17 cellular contexts compared by ENCODE assay signal in genomic region chr2:25512707-25513106, GRCh38.
DNase-seq lines count a peak whose midpoint lies in the region; ATAC-seq, FAIRE-seq and TF ChIP-seq lines count a peak whose summit lies in the region.
"Had no signal": no experiment of that assay in that cellular context is flagged by ENCODE, and none has a peak within 500 bp of the region (broad histone marks: within the 10 kb centered on the region; RNA-seq: fewer than 3 reads in every experiment).

No MANE protein-coding gene starts in this region.

- TF ChIP-seq CTCF in nephron (IDR thresholded peaks at IDR 0.05; ENCODE audit: unreplicated experiment in 3 of 3), result no peak
- TF ChIP-seq CTCF in GM10248 (IDR thresholded peaks at IDR 0.05; ENCODE audit: control extremely low read depth, extremely low read depth, low read depth, missing control alignments), result no peak

- H3K27ac Mint-ChIP-seq in dendritic cell treated with granulocyte-macrophage colony-stimulating factor and Interleukin-4, amounts not matched to agents 40 ng/mL and 50 ng/mL, for 4 days, result peak overlapping the region; percentile 69
- H3K27ac Mint-ChIP-seq in nephron, result peak overlapping the region; percentile 6 to 59 (median 13)
- H3K27ac Mint-ChIP-seq: activated CD8-positive, alpha-beta T cell treated with anti-CD3 and anti-CD28 coated beads for 36 hours; activated T-helper 2 cell treated with anti-CD3 and anti-CD28 coated beads, Interferon-gamma antibody, Interleukin-2, Interleukin-4, amounts not matched to agents 10 μg/mL and 5 μg/mL and 100 μg/mL, durations not matched to agents 14 hours and 24 hours and 36 hours had no signal

- no peak for TF ChIP-seq POLR2A in GM12892 (IDR thresholded peaks at IDR 0.05; ENCODE audit: low read depth, low read length)

- no peaks in the 10 kb centered on the region for H3K36me3 Mint-ChIP-seq in dendritic cell treated with granulocyte-macrophage colony-stimulating factor and Interleukin-4, amounts not matched to agents 40 ng/mL and 50 ng/mL, for 4 days (ENCODE audit: low read depth)
- H3K36me3 Mint-ChIP-seq in nephron (ENCODE audit: low read depth), result peaks cover 12% of the 10 kb centered on the region

- H3K27me3 Mint-ChIP-seq in dendritic cell treated with granulocyte-macrophage colony-stimulating factor and Interleukin-4, amounts not matched to agents 40 ng/mL and 50 ng/mL, for 4 days, result peaks cover 2% of the 10 kb centered on the region
- H3K27me3 Mint-ChIP-seq in nephron (ENCODE audit: low read depth), result peaks cover 4% of the 10 kb centered on the region
- H3K27me3 Mint-ChIP-seq: activated CD8-positive, alpha-beta T cell treated with anti-CD3 and anti-CD28 coated beads for 36 hours had no signal

- CTCF ChIA-PET in GM10248 (lab: Yijun Ruan, JAX), result interaction anchor here (1.0 to 3.0 kb wide), 5 partner anchors 12 to 170 kb away, joined by 3 to 7 read pairs (median 3); no protein-coding TSS in a partner anchor

- H3K4me1 Mint-ChIP-seq in dendritic cell treated with granulocyte-macrophage colony-stimulating factor and Interleukin-4, amounts not matched to agents 40 ng/mL and 50 ng/mL, for 4 days (ENCODE audit: low read depth), result peaks cover 33% of the 10 kb centered on the region
- peaks cover 15% of the 10 kb centered on the region for H3K4me1 Mint-ChIP-seq in nephron

- peak; percentile 57 for FAIRE-seq in GM12892 (lab: Jason Lieb, UNC)
- FAIRE-seq: kidney, TTC549 had no signal

- intact Hi-C loops in dendritic cell treated with granulocyte-macrophage colony-stimulating factor and Interleukin-4, amounts not matched to agents 40 ng/mL and 50 ng/mL, for 4 days (cut with micrococcal nuclease), result loop anchor here (10.0 kb wide), 1 partner anchor 138 kb away; no protein-coding TSS in a partner anchor

- POLR2A ChIA-PET in GM10248 (lab: Yijun Ruan, JAX), result no interaction called here

- H3K4me3 Mint-ChIP-seq in dendritic cell treated with granulocyte-macrophage colony-stimulating factor and Interleukin-4, amounts not matched to agents 40 ng/mL and 50 ng/mL, for 4 days, result no peak overlapping the region
- H3K4me3 Mint-ChIP-seq in nephron, result no peak overlapping the region
- H3K4me3 Mint-ChIP-seq: activated CD8-positive, alpha-beta T cell treated with anti-CD3 and anti-CD28 coated beads for 36 hours; H9 had no signal

- no peaks in the 10 kb centered on the region for H3K9me3 Mint-ChIP-seq in dendritic cell treated with granulocyte-macrophage colony-stimulating factor and Interleukin-4, amounts not matched to agents 40 ng/mL and 50 ng/mL, for 4 days
- peaks cover 2% of the 10 kb centered on the region for H3K9me3 Mint-ChIP-seq in nephron
- H3K9me3 Mint-ChIP-seq: activated CD8-positive, alpha-beta T cell treated with anti-CD3 and anti-CD28 coated beads for 36 hours; activated T-helper 2 cell treated with anti-CD3 and anti-CD28 coated beads, Interferon-gamma antibody, Interleukin-2, Interleukin-4, amounts not matched to agents 10 μg/mL and 5 μg/mL and 100 μg/mL, durations not matched to agents 14 hours and 24 hours and 36 hours; H9 had no signal

- ATAC-seq in GM21529 (IDR thresholded peaks at IDR 0.05; ENCODE audit: unreplicated experiment), result no peak
- ATAC-seq: activated CD8-positive, alpha-beta T cell treated with anti-CD3 and anti-CD28 coated beads for 36 hours; stimulated activated naive CD8-positive, alpha-beta T cell treated with anti-CD3 and anti-CD28 coated beads, Interleukin-15, Interleukin-2, amounts not matched to agents 100 U/mL and 50 U/mL, for 24 hours had no signal

- DNase-seq in GM12892 (ENCODE audit: insufficient read length) (no peak), NOMO-1 treated with DMSO at 0.1 percent for 48 hours (lab: John Stamatoyannopoulos, UW; ENCODE audit: unreplicated experiment) (peak; percentile 63), NCI-H2196 (lab: John Stamatoyannopoulos, UW; ENCODE audit: unreplicated experiment) (no peak), NCI-H2081 treated with DMSO at 0.1 percent for 48 hours (lab: John Stamatoyannopoulos, UW) (no peak), GM10248 (ENCODE audit: extremely low spot score) (no peak)
- DNase-seq: activated CD8-positive, alpha-beta T cell treated with anti-CD3 and anti-CD28 coated beads for 36 hours; Calu3; GF-D8; H9; head of caudate nucleus; kidney; stimulated activated naive CD8-positive, alpha-beta T cell treated with anti-CD3 and anti-CD28 coated beads, Interleukin-15, Interleukin-2, amounts not matched to agents 100 U/mL and 50 U/mL, for 24 hours had no signal
